26 cellular contexts compared by ENCODE assay signal in the genomic region with DNA sequence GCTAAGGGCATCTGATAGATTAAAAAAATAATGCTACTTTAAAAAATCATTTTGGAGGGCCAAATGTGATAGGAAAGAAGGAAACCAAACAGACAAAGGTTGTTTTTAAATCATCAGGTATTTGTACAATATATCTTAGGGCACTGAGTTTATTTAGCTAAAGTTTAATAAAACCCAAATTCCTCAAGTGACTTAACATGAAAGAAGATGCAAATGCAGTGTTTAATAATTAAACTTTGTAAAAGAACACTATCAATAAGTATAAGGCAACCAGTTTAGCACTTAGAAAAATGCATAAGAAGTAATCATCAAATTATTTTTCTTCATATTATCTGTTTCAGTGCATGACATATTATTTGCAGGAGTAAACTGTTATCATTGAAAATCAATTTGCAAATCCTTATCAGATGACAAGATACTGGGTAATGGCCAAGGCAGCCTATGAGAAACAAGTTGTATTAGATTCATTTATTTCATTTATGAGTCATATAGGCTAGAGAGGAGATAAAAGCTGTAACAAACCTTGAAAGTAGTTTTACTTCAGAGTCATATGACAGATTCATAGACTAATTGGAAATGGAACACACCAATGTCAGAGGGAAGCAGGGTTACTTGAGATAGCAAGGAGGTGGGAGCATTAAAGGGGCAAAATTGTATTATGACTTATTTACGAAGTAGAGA.
A peak's percentile ranks its signal among the peaks of the same experiment; 100 is the strongest.
DNase-seq lines count a peak whose midpoint lies in the region; ATAC-seq, FAIRE-seq and TF ChIP-seq lines count a peak whose summit lies in the region.
"Had no signal": no experiment of that assay in that cellular context is flagged by ENCODE, and none has a peak within 500 bp of the region (broad histone marks: within the 10 kb centered on the region; RNA-seq: fewer than 3 reads in every experiment).

No MANE protein-coding gene starts in this region.

- H3K9me3 ChIP-seq in tibial nerve: no peaks in the 10 kb centered on the region
- H3K9me3 ChIP-seq: heart left ventricle, uterus had no signal

- DNase-seq in EL (peak; percentile 6), H54 (ENCODE audit: insufficient read length, low spot score) (no peak), foreskin keratinocyte (no peak), SKM-1 (lab: John Stamatoyannopoulos, UW; ENCODE audit: unreplicated experiment) (no peak), tibial nerve (ENCODE audit: low spot score in 2 of 2) (no peak), type B pancreatic cell (ENCODE audit: extremely low spot score, unreplicated experiment) (no peak)
- no peak for DNase-seq in activated CD4-positive, alpha-beta T cell treated with anti-CD3 and anti-CD28 coated beads, Interleukin-2, amount 50 U/mL, for 48 hours
- DNase-seq: activated CD4-positive, alpha-beta memory T cell treated with anti-CD3 and anti-CD28 coated beads, Interleukin-2, amount 10 ng/mL, durations not matched to agents 7 days and 5 days; activated naive CD8-positive, alpha-beta T cell treated with anti-CD3 and anti-CD28 coated beads, Interleukin-2, amount 10 ng/mL, durations not matched to agents 7 days and 5 days; heart left ventricle; left colon; MV-4-11; NCI-H1694; NCI-H2171; NCI-H526; SIG-M5; stimulated activated CD4-positive, alpha-beta T cell treated with anti-CD3 and anti-CD28 coated beads, Interleukin-2, amount 100 ng/mL, for 48 hours; T-cell; uterus had no signal

- no peak overlapping the region for H3K4me3 Mint-ChIP-seq in type B pancreatic cell
- H3K4me3 Mint-ChIP-seq: activated CD4-positive, alpha-beta memory T cell treated with anti-CD3 and anti-CD28 coated beads, Interleukin-2, amount 10 ng/mL, durations not matched to agents 7 days and 5 days; activated naive CD8-positive, alpha-beta T cell treated with anti-CD3 and anti-CD28 coated beads, Interleukin-2, amount 10 ng/mL, durations not matched to agents 7 days and 5 days; memory B cell; stimulated activated effector memory CD8-positive, alpha-beta T cell treated with anti-CD3 and anti-CD28 coated beads, Interleukin-12 subunit alpha, Interleukin-12 subunit beta, amount 100 ng/mL, for 72 hours; T-cell had no signal

- H3K27me3 ChIP-seq in foreskin keratinocyte (no peaks in the 10 kb centered on the region), tibial nerve (no peaks in the 10 kb centered on the region)
- H3K27me3 ChIP-seq: heart left ventricle, uterus had no signal

- H3K9me3 Mint-ChIP-seq in type B pancreatic cell: peaks cover 6% of the 10 kb centered on the region
- H3K9me3 Mint-ChIP-seq: activated CD4-positive, alpha-beta memory T cell treated with anti-CD3 and anti-CD28 coated beads, Interleukin-2, amount 10 ng/mL, durations not matched to agents 7 days and 5 days; activated naive CD8-positive, alpha-beta T cell treated with anti-CD3 and anti-CD28 coated beads, Interleukin-2, amount 10 ng/mL, durations not matched to agents 7 days and 5 days; T-cell had no signal

- ATAC-seq in HG03432 (IDR thresholded peaks at IDR 0.05; ENCODE audit: unreplicated experiment) (peak; percentile 60), foreskin keratinocyte (peak; percentile 14)
- ATAC-seq: heart left ventricle; left colon; Panc1; stimulated activated effector memory CD8-positive, alpha-beta T cell treated with anti-CD3 and anti-CD28 coated beads, Interleukin-12 subunit alpha, Interleukin-12 subunit beta, amount 100 ng/mL, for 72 hours; T-cell had no signal

- H3K36me3 ChIP-seq in tibial nerve: no peaks in the 10 kb centered on the region
- H3K36me3 ChIP-seq: heart left ventricle, uterus had no signal

- H3K4me3 ChIP-seq in tibial nerve: no peak overlapping the region
- H3K4me3 ChIP-seq: heart left ventricle, uterus had no signal

- no peaks in the 10 kb centered on the region for H3K4me1 ChIP-seq in foreskin keratinocyte
- H3K4me1 ChIP-seq in tibial nerve: no peaks in the 10 kb centered on the region
- H3K4me1 ChIP-seq: heart left ventricle, uterus had no signal

- 87 to 96% methylated on average over 1 of the region's 1 CpG for WGBS in tibial nerve, 2 donors

- H3K4me1 Mint-ChIP-seq in type B pancreatic cell (ENCODE audit: unreplicated experiment): no peaks in the 10 kb centered on the region
- H3K4me1 Mint-ChIP-seq: activated CD4-positive, alpha-beta memory T cell treated with anti-CD3 and anti-CD28 coated beads, Interleukin-2, amount 10 ng/mL, durations not matched to agents 7 days and 5 days; activated naive CD8-positive, alpha-beta T cell treated with anti-CD3 and anti-CD28 coated beads, Interleukin-2, amount 10 ng/mL, durations not matched to agents 7 days and 5 days; stimulated activated effector memory CD8-positive, alpha-beta T cell treated with anti-CD3 and anti-CD28 coated beads, Interleukin-12 subunit alpha, Interleukin-12 subunit beta, amount 100 ng/mL, for 72 hours; T-cell had no signal

- TF ChIP-seq EP300 in tibial nerve (IDR thresholded peaks at IDR 0.05): no peak

- FAIRE-seq in H54 (lab: Jason Lieb, UNC): peak; percentile 15
- FAIRE-seq: H1 had no signal

- TF ChIP-seq POLR2A in H54 (IDR thresholded peaks at IDR 0.05; ENCODE audit: low read depth, low read length) (no peak), tibial nerve (IDR thresholded peaks at IDR 0.05) (no peak)

- no peaks in the 10 kb centered on the region for H3K36me3 Mint-ChIP-seq in type B pancreatic cell
- H3K36me3 Mint-ChIP-seq: activated naive CD8-positive, alpha-beta T cell treated with anti-CD3 and anti-CD28 coated beads, Interleukin-2, amount 10 ng/mL, durations not matched to agents 7 days and 5 days; memory B cell; stimulated activated effector memory CD8-positive, alpha-beta T cell treated with anti-CD3 and anti-CD28 coated beads, Interleukin-12 subunit alpha, Interleukin-12 subunit beta, amount 100 ng/mL, for 72 hours; T-cell had no signal

- no peak overlapping the region for H3K27ac Mint-ChIP-seq in type B pancreatic cell
- H3K27ac Mint-ChIP-seq: activated CD4-positive, alpha-beta memory T cell treated with anti-CD3 and anti-CD28 coated beads, Interleukin-2, amount 10 ng/mL, durations not matched to agents 7 days and 5 days; activated naive CD8-positive, alpha-beta T cell treated with anti-CD3 and anti-CD28 coated beads, Interleukin-2, amount 10 ng/mL, durations not matched to agents 7 days and 5 days; memory B cell; stimulated activated effector memory CD8-positive, alpha-beta T cell treated with anti-CD3 and anti-CD28 coated beads, Interleukin-12 subunit alpha, Interleukin-12 subunit beta, amount 100 ng/mL, for 72 hours; T-cell had no signal

- no peak for TF ChIP-seq CTCF in foreskin keratinocyte (conservative IDR thresholded peaks at IDR 0.05)
- no peak for TF ChIP-seq CTCF in tibial nerve (IDR thresholded peaks at IDR 0.05)
- no peak for TF ChIP-seq CTCF in type B pancreatic cell (conservative IDR thresholded peaks at IDR 0.05)

- H3K27ac ChIP-seq in foreskin keratinocyte (no peak overlapping the region), tibial nerve (no peak overlapping the region)
- H3K27ac ChIP-seq: epithelial cell of prostate, heart left ventricle, KMS-11, uterus had no signal

- H3K27me3 Mint-ChIP-seq in type B pancreatic cell: no peaks in the 10 kb centered on the region
- H3K27me3 Mint-ChIP-seq: activated CD4-positive, alpha-beta memory T cell treated with anti-CD3 and anti-CD28 coated beads, Interleukin-2, amount 10 ng/mL, durations not matched to agents 7 days and 5 days; activated naive CD8-positive, alpha-beta T cell treated with anti-CD3 and anti-CD28 coated beads, Interleukin-2, amount 10 ng/mL, durations not matched to agents 7 days and 5 days had no signal
